ENCODE assay signal across 31 cellular contexts in the genomic region with DNA sequence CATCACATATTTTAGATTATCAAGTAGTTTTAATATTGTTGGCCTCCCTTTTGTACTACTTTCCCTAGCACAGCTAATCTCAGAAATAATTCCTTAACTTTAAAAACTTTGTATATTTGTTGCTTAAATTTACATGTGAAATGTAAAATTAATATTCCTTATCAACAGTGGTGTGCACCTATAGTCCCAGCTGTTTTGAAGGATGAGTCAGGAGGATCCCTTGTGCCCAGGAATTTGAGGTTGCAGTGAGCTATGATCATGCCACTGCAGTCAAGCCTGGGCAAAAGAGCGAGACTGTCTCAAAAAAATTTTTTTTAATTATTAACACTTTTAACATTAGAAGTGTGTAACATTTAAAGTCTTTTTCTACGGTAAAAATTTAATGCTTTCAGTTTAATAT.
"Had no signal": no experiment of that assay in that cellular context is flagged by ENCODE, and none has a peak within 500 bp of the region (broad histone marks: within the 10 kb centered on the region; RNA-seq: fewer than 3 reads in every experiment).

No MANE protein-coding gene starts in this region.

- DNase-seq: activated CD4-positive, alpha-beta T cell treated with anti-CD3 and anti-CD28 coated beads for 36 hours; activated CD4-positive, CD25-positive, alpha-beta regulatory T cell; activated CD8-positive, alpha-beta memory T cell treated with anti-CD3 and anti-CD28 coated beads, Interleukin-2, amount 10 ng/mL, durations not matched to agents 7 days and 5 days; activated CD8-positive, alpha-beta T cell treated with anti-CD3 and anti-CD28 coated beads, Interleukin-2, amount 10 ng/mL, durations not matched to agents 7 days and 5 days; activated naive CD4-positive, alpha-beta T cell; activated naive CD8-positive, alpha-beta T cell treated with anti-CD3 and anti-CD28 coated beads, Interleukin-2, amount 10 ng/mL, durations not matched to agents 7 days and 5 days; activated T-cell treated with anti-CD3 and anti-CD28 coated beads for 4 hours; activated T-cell treated with anti-CD3 and anti-CD28 coated beads, Interleukin-2, amount 50 U/mL, for 72 hours; amniotic stem cell; brain microvascular endothelial cell; caudate nucleus; cortex of kidney; effector memory CD8-positive, alpha-beta T cell; heart left ventricle; hypothalamus; kidney glomerular epithelial cell; left lung; lower lobe of right lung; mesendoderm; mucosa of descending colon; retina; small intestine; stimulated activated CD4-positive, alpha-beta T cell treated with anti-CD3 and anti-CD28 coated beads, Interleukin-1b, Interleukin-23, amount 100 ng/mL, for 48 hours; stimulated activated CD4-positive, alpha-beta T cell treated with anti-CD3 and anti-CD28 coated beads, Interleukin-4, amount 100 ng/mL, for 4 hours; stimulated activated CD8-positive, alpha-beta memory T cell treated with anti-CD3 and anti-CD28 coated beads, Interleukin-4, amount 100 ng/mL, for 48 hours; stimulated activated naive CD8-positive, alpha-beta T cell treated with anti-CD3 and anti-CD28 coated beads, Interleukin-15, amount 100 ng/mL, for 72 hours; substantia nigra; T-helper 1 cell; uterus had no signal

- FAIRE-seq: astrocyte had no signal

- H3K9me3 ChIP-seq: heart left ventricle, left lung, lower lobe of right lung, mucosa of descending colon, neutrophil, uterus had no signal

- H3K4me3 ChIP-seq: heart left ventricle, left lung, lower lobe of right lung, mucosa of descending colon, uterus had no signal

- H3K27me3 ChIP-seq: brain microvascular endothelial cell, heart left ventricle, left lung, neutrophil, uterus had no signal

- H3K27ac ChIP-seq: brain microvascular endothelial cell, heart left ventricle, left lung, lower lobe of right lung, neutrophil, uterus had no signal

- H3K36me3 ChIP-seq: brain microvascular endothelial cell, heart left ventricle, left lung, lower lobe of right lung, neutrophil, uterus had no signal

- H3K4me1 ChIP-seq: uterus had no signal
